In the genomic region with DNA sequence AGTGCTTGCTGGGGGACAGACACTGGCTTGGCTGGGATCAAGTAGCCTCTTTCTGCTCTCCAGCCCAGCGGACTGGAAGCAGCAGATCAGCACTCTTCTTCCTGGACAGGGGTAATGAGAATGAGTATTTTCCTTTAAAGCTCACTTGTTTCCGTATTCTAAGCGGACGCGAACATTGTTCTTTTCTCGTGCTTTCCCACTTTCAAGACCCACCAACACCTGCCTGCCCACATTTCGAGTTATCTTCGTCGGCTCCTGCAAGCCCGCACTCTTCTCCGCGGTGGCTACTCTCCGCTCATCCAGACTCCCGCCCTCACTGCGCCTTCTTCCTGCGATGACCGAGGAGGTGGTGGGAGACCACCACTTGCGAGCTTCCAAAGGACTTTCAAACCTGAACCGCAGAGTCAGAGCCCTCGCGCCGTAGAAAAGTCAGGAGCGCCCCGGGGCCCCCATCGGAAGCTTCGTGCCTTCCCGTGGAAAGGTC, we compare ENCODE assay signal across 8 cellular contexts. TPM values are rescaled to one million over a fixed set of nuclear protein-coding genes. Genes with fewer than 3 reads are reported as not detected.
DNase-seq lines count a peak whose midpoint lies in the region; ATAC-seq and TF ChIP-seq lines count a peak whose summit lies in the region.

No MANE protein-coding gene starts in this region.

- TF ChIP-seq CTCF in endothelial cell (IDR thresholded peaks at IDR 0.05; ENCODE audit: unreplicated experiment) = no peak

- DNase-seq in ELR (ENCODE audit: low read depth) (peak; percentile 61), LHCN-M2 (ENCODE audit: low read depth) (peak; percentile 38), UCSD-AML1 (lab: John Stamatoyannopoulos, UW; ENCODE audit: unreplicated experiment) (peak; percentile 58), endothelial cell (ENCODE audit: low spot score) (peak; percentile 41), memory B cell (ENCODE audit: low spot score in 2 of 2) (no peak), T-helper 9 cell (no peak)

- H3K27ac ChIP-seq in temporal lobe (ENCODE audit: low read depth, low read length) = peak overlapping the region; percentile 77

- H3K4me1 Mint-ChIP-seq in endothelial cell (ENCODE audit: unreplicated experiment) = peaks cover 22% of the 10 kb centered on the region
- peaks cover 23% of the 10 kb centered on the region for H3K4me1 Mint-ChIP-seq in memory B cell

- H3K9me3 Mint-ChIP-seq in endothelial cell (ENCODE audit: unreplicated experiment) (no peaks in the 10 kb centered on the region), memory B cell (no peaks in the 10 kb centered on the region)

- no peak for ATAC-seq in memory B cell (ENCODE audit: low read depth)
- no peak for ATAC-seq in HG02763 (IDR thresholded peaks at IDR 0.05; ENCODE audit: unreplicated experiment)

- H3K36me3 Mint-ChIP-seq in endothelial cell (ENCODE audit: low read depth, unreplicated experiment) (peaks cover 8% of the 10 kb centered on the region), memory B cell (no peaks in the 10 kb centered on the region)

- H3K4me3 Mint-ChIP-seq in endothelial cell (ENCODE audit: unreplicated experiment) = peak overlapping the region; percentile 97
- H3K4me3 Mint-ChIP-seq in memory B cell = peak overlapping the region; percentile 96

- H3K27ac Mint-ChIP-seq in endothelial cell (ENCODE audit: unreplicated experiment) = peak overlapping the region; percentile 88
- peak overlapping the region; percentile 76 for H3K27ac Mint-ChIP-seq in memory B cell

- H3K27me3 Mint-ChIP-seq in endothelial cell (ENCODE audit: unreplicated experiment) (peaks cover 11% of the 10 kb centered on the region), memory B cell (no peaks in the 10 kb centered on the region)

RNA-seq across cellular contexts. Expression of gene PPM1L, which starts 1.6 kb away (rescaled TPM):
- 0.19 and 0.52 TPM in 2 replicates for total RNA-seq in LHCN-M2 (2014; rRNA removed)
- 0.07 TPM for polyA plus RNA-seq in LHCN-M2 (2012)
- 12.2 TPM for total RNA-seq in endothelial cell (ENCODE audit: unreplicated experiment)
- 78.4 TPM for total RNA-seq in temporal lobe

Comparison
In these comparisons a context has a peak if more than half of its experiments do, and no peak if none do; other contexts are left out.
1. DNase-seq: peak in ELR (single experiment), LHCN-M2 (single experiment), UCSD-AML1 (single experiment) and endothelial cell (single experiment); none in memory B cell (0 of 2) and T-helper 9 cell (single experiment).